ENCODE assay signal across 8 cellular contexts in genomic region chr2:71068218-71069035, GRCh38.
A peak's percentile ranks its signal among the peaks of the same experiment; 100 is the strongest.
DNase-seq lines count a peak whose midpoint lies in the region; ATAC-seq and TF ChIP-seq lines count a peak whose summit lies in the region.

Gene NAGK (plus strand): TSS chr2:71068648. CDS start chr2:71068684, 36 bp downstream.

- H3K4me3 ChIP-seq in AG10803 (ENCODE audit: low read length) = peak within 1 kb of the TSS; percentile 94

- ATAC-seq in GM19043 (IDR thresholded peaks at IDR 0.05; ENCODE audit: low read depth, unreplicated experiment) (peak; percentile 42), HG03354 (IDR thresholded peaks at IDR 0.05; ENCODE audit: poor library complexity, severe bottlenecking, unreplicated experiment) (peak; percentile 57)

- TF ChIP-seq CTCF in AG10803 (conservative IDR thresholded peaks at IDR 0.05; ENCODE audit: low read length) = no peak

- DNase-seq in AG10803 (ENCODE audit: low read depth) = peak; percentile 93
- DNase-seq in NCI-H446 (lab: John Stamatoyannopoulos, UW) = peak; percentile 88 to 96
- DNase-seq in activated CD4-positive, CD25-positive, alpha-beta regulatory T cell treated with anti-CD3 and anti-CD28 coated beads, Interleukin-2, amount 50 U/mL, for 16 hours (ENCODE audit: low read depth, low spot score) = peak; percentile 94
- peak; percentile 99 for DNase-seq in central memory CD4-positive, alpha-beta T cell
- DNase-seq in iris pigment epithelial cell (ENCODE audit: low read depth) = peak; percentile 93
- peak; percentile 91 to 95 for DNase-seq in stimulated activated CD4-positive, alpha-beta T cell treated with anti-CD3 and anti-CD28 coated beads, Interleukin-12 subunit alpha, Interleukin-12 subunit beta, amount 100 ng/mL, for 24 hours (ENCODE audit: low read depth in 2 of 2)

Comparison
In these comparisons a context has a peak if more than half of its experiments do, and no peak if none do; other contexts are left out.
1. Peak in every context shown above with its lines: DNase-seq, ATAC-seq and H3K4me3 ChIP-seq.